21 cellular contexts compared by ENCODE assay signal in genomic region chr17:14373587-14374259, GRCh38.
DNase-seq lines count a peak whose midpoint lies in the region; ATAC-seq and TF ChIP-seq lines count a peak whose summit lies in the region.
"Had no signal": no experiment of that assay in that cellular context is flagged by ENCODE, and none has a peak within 500 bp of the region (broad histone marks: within the 10 kb centered on the region; RNA-seq: fewer than 3 reads in every experiment).

No MANE protein-coding gene starts in this region.

- H2AK9ac ChIP-seq in IMR-90 (replicated peaks; ENCODE audit: low read depth, low read length, poor library complexity) = peak overlapping the region; percentile 20

- 0 out of 2 replicates have a peak overlapping the region, but pooled peaks have one; percentile 18 for H2BK120ac ChIP-seq in IMR-90 (ENCODE audit: low read depth, low read length)

- WGBS in IMR-90 (ENCODE audit: extremely low coverage in 2 of 2, insufficient read length in 1 of 2), 2 experiments = 26% methylated on average over 3 of the region's 8 CpGs; no CpG with 5 or more reads in 1 of the 2 experiments
- 7% methylated on average over 8 of the region's 8 CpGs for WGBS in SK-N-SH (ENCODE audit: low lambda C conversion rate)

- H3K4me3 ChIP-seq in AG10803 (ENCODE audit: low read length) = no peak overlapping the region
- H3K4me3 ChIP-seq in IMR-90 (ENCODE audit: insufficient read depth, low read depth, low read length) = no peak overlapping the region
- no peak overlapping the region for H3K4me3 ChIP-seq in SK-N-SH (ENCODE audit: low read depth in 2 of 2, low read length in 1 of 2)
- H3K4me3 ChIP-seq: upper lobe of right lung had no signal

- peaks cover 4% of the 10 kb centered on the region for H3K9me1 ChIP-seq in IMR-90 (ENCODE audit: insufficient read depth, low read length)

- H3K36me3 Mint-ChIP-seq in activated T-helper 2 cell treated with anti-CD3 and anti-CD28 coated beads, Interferon-gamma antibody, Interleukin-2, Interleukin-4, amounts not matched to agents 10 μg/mL and 5 μg/mL and 100 μg/mL, durations not matched to agents 14 hours and 24 hours and 36 hours (ENCODE audit: low read depth) = no peaks in the 10 kb centered on the region

- H3F3A ChIP-seq in SK-N-SH (replicated peaks; ENCODE audit: insufficient read depth) = no peaks in the 10 kb centered on the region

- H3K4ac ChIP-seq in IMR-90 (ENCODE audit: low read depth, low read length) = peak overlapping the region; percentile 51; the same call in 1 of the 2 replicates

- no peak overlapping the region for H3K56ac ChIP-seq in IMR-90 (ENCODE audit: extremely low read depth, insufficient read depth, low read length)

- H3K14ac ChIP-seq in IMR-90 (replicated peaks; ENCODE audit: low read depth, low read length) = 0 out of 2 replicates have a peak overlapping the region, but pooled peaks have one; percentile 22

- H3K4me2 ChIP-seq in IMR-90 (ENCODE audit: low read depth, low read length) (peak overlapping the region; percentile 23), SK-N-SH (no peak overlapping the region)

- H3K27me3 ChIP-seq in IMR-90 (ENCODE audit: control insufficient read depth, insufficient read depth, low read length) = no peaks in the 10 kb centered on the region
- peaks cover 53% of the 10 kb centered on the region for H3K27me3 ChIP-seq in SK-N-SH (ENCODE audit: insufficient read depth)
- H3K27me3 ChIP-seq: upper lobe of right lung had no signal

- no peaks in the 10 kb centered on the region for H3K36me3 ChIP-seq in IMR-90 (ENCODE audit: control insufficient read depth, insufficient read depth, low read length)
- H3K36me3 ChIP-seq in SK-N-SH (replicated peaks in 1 of 2; ENCODE audit: control insufficient read depth in 1 of 2, insufficient read depth in 2 of 2, low read length in 1 of 2) = no peaks in the 10 kb centered on the region
- H3K36me3 ChIP-seq: upper lobe of right lung had no signal

- H3K9me3 Mint-ChIP-seq in activated T-helper 2 cell treated with anti-CD3 and anti-CD28 coated beads, Interferon-gamma antibody, Interleukin-2, Interleukin-4, amounts not matched to agents 10 μg/mL and 5 μg/mL and 100 μg/mL, durations not matched to agents 14 hours and 24 hours and 36 hours = no peaks in the 10 kb centered on the region
- H3K9me3 Mint-ChIP-seq: activated CD4-positive, alpha-beta T cell treated with anti-CD3 and anti-CD28 coated beads, Interleukin-2, amount 10 ng/mL, durations not matched to agents 7 days and 5 days; activated T-cell treated with anti-CD3 and anti-CD28 coated beads, Interleukin-2, amount 50 U/mL, for 72 hours had no signal

- no TSS peak for BruUV-seq in IMR-90 (replicated peaks; lab: Mats Ljungman, UMichigan)

- no peak overlapping the region for H2BK5ac ChIP-seq in IMR-90 (ENCODE audit: low read depth, low read length, poor library complexity, severe bottlenecking)

- H3K79me1 ChIP-seq in IMR-90 (ENCODE audit: low read depth in 1 of 2, low read length in 2 of 2) = no peaks in the 10 kb centered on the region

- H4K91ac ChIP-seq in IMR-90 (ENCODE audit: insufficient read depth, low read depth, low read length) = peak overlapping the region; percentile 28; the same call in 1 of the 2 replicates

- no peak for TF ChIP-seq EP300 in SK-N-SH (IDR thresholded peaks at IDR 0.05; ENCODE audit: borderline replicate concordance in 1 of 2, low read depth in 1 of 2, low read length in 1 of 2)

- no peak for TF ChIP-seq POLR2A in IMR-90 (IDR thresholded peaks at IDR 0.05; ENCODE audit: low read depth, low read length)

- no peak for TF ChIP-seq CTCF in AG10803 (conservative IDR thresholded peaks at IDR 0.05; ENCODE audit: low read length)
- no peak for TF ChIP-seq CTCF in IMR-90 (conservative IDR thresholded peaks at IDR 0.05; ENCODE audit: low read depth, low read length)
- TF ChIP-seq CTCF in SK-N-SH (IDR thresholded peaks at IDR 0.05) = no peak

- no peaks in the 10 kb centered on the region for H4K20me1 ChIP-seq in IMR-90 (ENCODE audit: insufficient read depth, low read length)
- H4K20me1 ChIP-seq in SK-N-SH (ENCODE audit: insufficient read depth) = no peaks in the 10 kb centered on the region

- H4K5ac ChIP-seq in IMR-90 (ENCODE audit: low read depth, low read length) = 0 out of 2 replicates have a peak overlapping the region, but pooled peaks have one; percentile 1

- POLR2A ChIA-PET in IMR-90 (lab: Charles Lee; ENCODE audit: unreplicated experiment) = interaction anchor here (0.5 kb wide), 1 partner anchor 9 kb away, joined by 3 read pairs; no protein-coding TSS in a partner anchor
- POLR2A ChIA-PET in SK-N-SH (lab: Yijun Ruan, JAX) = no interaction called here

- H3K27ac Mint-ChIP-seq in activated T-helper 2 cell treated with anti-CD3 and anti-CD28 coated beads, Interferon-gamma antibody, Interleukin-2, Interleukin-4, amounts not matched to agents 10 μg/mL and 5 μg/mL and 100 μg/mL, durations not matched to agents 14 hours and 24 hours and 36 hours = no peak overlapping the region
- H3K27ac Mint-ChIP-seq: activated T-cell treated with anti-CD3 and anti-CD28 coated beads, Interleukin-2, amount 50 U/mL, for 72 hours had no signal

- no peaks in the 10 kb centered on the region for H3K4me1 Mint-ChIP-seq in activated T-helper 2 cell treated with anti-CD3 and anti-CD28 coated beads, Interferon-gamma antibody, Interleukin-2, Interleukin-4, amounts not matched to agents 10 μg/mL and 5 μg/mL and 100 μg/mL, durations not matched to agents 14 hours and 24 hours and 36 hours (ENCODE audit: low read depth)
- H3K4me1 Mint-ChIP-seq: activated CD4-positive, alpha-beta T cell treated with anti-CD3 and anti-CD28 coated beads, Interleukin-2, amount 10 ng/mL, durations not matched to agents 7 days and 5 days had no signal

- in situ Hi-C loops in IMR-90 (cut with MboI; ENCODE audit: low sequenced_read_pairs) = no loop called here

- H2AFZ ChIP-seq in IMR-90 (replicated peaks; ENCODE audit: low read length, poor library complexity) = peak overlapping the region; percentile 6
- no peak overlapping the region for H2AFZ ChIP-seq in SK-N-SH (ENCODE audit: low read depth)

- DNase-seq in AG10803 (ENCODE audit: low read depth) (peak; percentile 37), IMR-90 (peak; percentile 75), fibroblast of peridontal ligament (ENCODE audit: extremely low read depth) (peak; percentile 13), myocyte (ENCODE audit: low read depth) (peak; percentile 70), SK-N-SH (no peak), NCI-H774 (lab: John Stamatoyannopoulos, UW) (no peak), NCI-H526 (lab: John Stamatoyannopoulos, UW) (no peak)
- DNase-seq in activated T-helper 2 cell treated with anti-CD3 and anti-CD28 coated beads, Interferon-gamma antibody, Interleukin-2, Interleukin-4, amounts not matched to agents 10 μg/mL and 5 μg/mL and 100 μg/mL, durations not matched to agents 14 hours and 24 hours and 36 hours (ENCODE audit: low spot score) = no peak
- DNase-seq: activated CD4-positive, alpha-beta T cell treated with anti-CD3 and anti-CD28 coated beads, Interleukin-2, amount 10 ng/mL, durations not matched to agents 7 days and 5 days; activated T-cell treated with anti-CD3 and anti-CD28 coated beads, Interleukin-2, amount 50 U/mL, for 72 hours; amygdala; dermis blood vessel endothelial cell; foreskin melanocyte; Kasumi-1; NCI-H1694; NCI-H524 treated with DMSO at 0.1 percent for 48 hours; stimulated activated CD4-positive, alpha-beta T cell treated with anti-CD3 and anti-CD28 coated beads, Interleukin-2, amount 100 ng/mL, for 24 hours; T-helper 9 cell; upper lobe of right lung had no signal

- H3K27ac ChIP-seq in IMR-90 (ENCODE audit: insufficient read depth, low read length) = no peak overlapping the region
- no peak overlapping the region for H3K27ac ChIP-seq in SK-N-SH (ENCODE audit: low read depth in 2 of 2, low read length in 1 of 2)
- H3K27ac ChIP-seq: C4-2B, upper lobe of right lung had no signal

- H3K27me3 Mint-ChIP-seq in activated T-helper 2 cell treated with anti-CD3 and anti-CD28 coated beads, Interferon-gamma antibody, Interleukin-2, Interleukin-4, amounts not matched to agents 10 μg/mL and 5 μg/mL and 100 μg/mL, durations not matched to agents 14 hours and 24 hours and 36 hours (ENCODE audit: low read depth) = peaks cover 1% of the 10 kb centered on the region
- H3K27me3 Mint-ChIP-seq: activated CD4-positive, alpha-beta T cell treated with anti-CD3 and anti-CD28 coated beads, Interleukin-2, amount 10 ng/mL, durations not matched to agents 7 days and 5 days had no signal

- intact Hi-C loops in IMR-90 (cut with micrococcal nuclease) = loop anchor here (5.0 kb wide), 1 partner anchor 554 kb away; no protein-coding TSS in a partner anchor
- intact Hi-C loops in activated T-helper 2 cell treated with anti-CD3 and anti-CD28 coated beads, Interferon-gamma antibody, Interleukin-2, Interleukin-4, amounts not matched to agents 10 μg/mL and 5 μg/mL and 100 μg/mL, durations not matched to agents 14 hours and 24 hours and 36 hours (cut with micrococcal nuclease) = no loop called here

- TF ChIP-seq RAD21 in IMR-90 (IDR thresholded peaks at IDR 0.05; ENCODE audit: low read length) (no peak), SK-N-SH (IDR thresholded peaks at IDR 0.05; ENCODE audit: low read length) (no peak)

- H3K9ac ChIP-seq in IMR-90 (ENCODE audit: low read depth, low read length) (no peak overlapping the region), SK-N-SH (no peak overlapping the region)

- dilution Hi-C loops in IMR-90 (cut with HindIII; ENCODE audit: low sequenced_read_pairs, unreplicated experiment) = no loop called here

- no peak overlapping the region for H3K4me3 Mint-ChIP-seq in activated T-helper 2 cell treated with anti-CD3 and anti-CD28 coated beads, Interferon-gamma antibody, Interleukin-2, Interleukin-4, amounts not matched to agents 10 μg/mL and 5 μg/mL and 100 μg/mL, durations not matched to agents 14 hours and 24 hours and 36 hours (ENCODE audit: low read depth)
- H3K4me3 Mint-ChIP-seq: activated CD4-positive, alpha-beta T cell treated with anti-CD3 and anti-CD28 coated beads, Interleukin-2, amount 10 ng/mL, durations not matched to agents 7 days and 5 days; activated T-cell treated with anti-CD3 and anti-CD28 coated beads, Interleukin-2, amount 50 U/mL, for 72 hours had no signal

- H2BK15ac ChIP-seq in IMR-90 (ENCODE audit: low read depth, low read length) = 0 out of 3 replicates have a peak overlapping the region, but pooled peaks have one; percentile 19

- peak; percentile 79 for ATAC-seq in IMR-90 (ENCODE audit: low read depth)
- ATAC-seq: activated T-cell treated with anti-CD3 and anti-CD28 coated beads, Interleukin-2, amount 50 U/mL, for 72 hours; Right ventricle myocardium inferior had no signal

- no peak overlapping the region for H3K23ac ChIP-seq in IMR-90 (ENCODE audit: low read depth, low read length)

- no peak overlapping the region for H3K18ac ChIP-seq in IMR-90 (ENCODE audit: low read depth, low read length)

- H4K8ac ChIP-seq in IMR-90 (ENCODE audit: low read depth in 2 of 2, low read length in 2 of 2) = peak overlapping the region in 1 of 2 experiments; percentile 31; a peak in 1 of 4 replicates

- H2AK5ac ChIP-seq in IMR-90 (ENCODE audit: low read depth, low read length) = no peak overlapping the region; the same call in 1 of the 2 replicates

- H3K79me2 ChIP-seq in SK-N-SH (ENCODE audit: insufficient read depth) = no peaks in the 10 kb centered on the region

- H3K9me3 ChIP-seq in IMR-90 (ENCODE audit: control insufficient read depth, insufficient read depth, low read length) = no peaks in the 10 kb centered on the region
- no peaks in the 10 kb centered on the region for H3K9me3 ChIP-seq in SK-N-SH
- H3K9me3 ChIP-seq: upper lobe of right lung had no signal

- CTCF ChIA-PET in IMR-90 (lab: Yijun Ruan, JAX) = interaction anchor here (1.4 kb wide), 1 partner anchor 14 kb away, joined by 4 read pairs; no protein-coding TSS in a partner anchor
- CTCF ChIA-PET in SK-N-SH (lab: Yijun Ruan, JAX) = interaction anchor here (1.5 kb wide), 1 partner anchor 19 kb away, joined by 3 read pairs; no protein-coding TSS in a partner anchor

- H3K9me2 ChIP-seq in SK-N-SH = no peaks in the 10 kb centered on the region

- H3K4me1 ChIP-seq in IMR-90 (ENCODE audit: control insufficient read depth, insufficient read depth, low read length) (peaks cover 11% of the 10 kb centered on the region), SK-N-SH (ENCODE audit: control insufficient read depth in 1 of 2, insufficient read depth in 2 of 2, low read depth in 1 of 2, low read length in 1 of 2) (no peaks in the 10 kb centered on the region)
- H3K4me1 ChIP-seq: upper lobe of right lung had no signal

- peak overlapping the region; percentile 36; the same call in 1 of the 2 replicates for H2BK20ac ChIP-seq in IMR-90 (ENCODE audit: low read depth, low read length)

Comparison
In these comparisons a context has a peak if more than half of its experiments do, and no peak if none do; other contexts are left out.
1. DNase-seq: peak in AG10803 (single experiment), IMR-90 (single experiment), fibroblast of peridontal ligament (single experiment) and myocyte (single experiment); none in SK-N-SH (single experiment), NCI-H774 (single experiment), NCI-H526 (0 of 2) and activated T-helper 2 cell treated with anti-CD3 and anti-CD28 coated beads, Interferon-gamma antibody, Interleukin-2, Interleukin-4, amounts not matched to agents 10 μg/mL and 5 μg/mL and 100 μg/mL, durations not matched to agents 14 hours and 24 hours and 36 hours (single experiment).